Comparison of ENCODE assay signal across 12 cellular contexts in genomic region chr16:89697161-89697615, GRCh38. TPM values are rescaled to one million over a fixed set of nuclear protein-coding genes. Genes with fewer than 3 reads are reported as not detected.
A peak's percentile ranks its signal among the peaks of the same experiment; 100 is the strongest.
DNase-seq lines count a peak whose midpoint lies in the region; ATAC-seq and TF ChIP-seq lines count a peak whose summit lies in the region.
"Had no signal": no experiment of that assay in that cellular context is flagged by ENCODE, and none has a peak within 500 bp of the region (broad histone marks: within the 10 kb centered on the region; RNA-seq: fewer than 3 reads in every experiment).

No MANE protein-coding gene starts in this region.

- H3K4me3 Mint-ChIP-seq in natural killer cell = no peak overlapping the region
- no peak overlapping the region for H3K4me3 Mint-ChIP-seq in natural killer cell treated with Interleukin-12 subunit alpha and Interleukin-12 subunit beta and Interleukin-15 and Interleukin-18, amount 100 ng/mL, for 72 hours
- H3K4me3 Mint-ChIP-seq: activated CD4-positive, alpha-beta memory T cell treated with anti-CD3 and anti-CD28 coated beads, Interleukin-2, amount 10 ng/mL, durations not matched to agents 7 days and 5 days; T-helper 1 cell treated with Interleukin-12 subunit alpha and Interleukin-12 subunit beta and Interleukin-4 antibody, amounts not matched to agents 30 μg/mL and 1 μg/mL, for 36 hours had no signal

- no peak for DNase-seq in natural killer cell
- DNase-seq in natural killer cell treated with Interleukin-12 subunit alpha and Interleukin-12 subunit beta and Interleukin-15 and Interleukin-18, amount 100 ng/mL, for 72 hours (ENCODE audit: low spot score) = no peak
- DNase-seq in SHP77 treated with DMSO at 0.1 percent for 48 hours (lab: John Stamatoyannopoulos, UW) = peak; percentile 87
- DNase-seq in NCI-H1048 (lab: John Stamatoyannopoulos, UW) = no peak
- no peak for DNase-seq in NCI-H774 (lab: John Stamatoyannopoulos, UW)
- no peak for DNase-seq in cerebellum (ENCODE audit: low spot score)
- DNase-seq: activated naive CD4-positive, alpha-beta T cell; HCEC 1CT; naive thymus-derived CD4-positive, alpha-beta T cell; NCI-H1436 had no signal

- peak overlapping the region; percentile 23 to 80 for H3K27ac Mint-ChIP-seq in natural killer cell
- no peak overlapping the region for H3K27ac Mint-ChIP-seq in natural killer cell treated with Interleukin-12 subunit alpha and Interleukin-12 subunit beta and Interleukin-15 and Interleukin-18, amount 100 ng/mL, for 72 hours
- H3K27ac Mint-ChIP-seq: activated CD4-positive, alpha-beta memory T cell treated with anti-CD3 and anti-CD28 coated beads, Interleukin-2, amount 10 ng/mL, durations not matched to agents 7 days and 5 days; naive thymus-derived CD4-positive, alpha-beta T cell; T-helper 1 cell treated with Interleukin-12 subunit alpha and Interleukin-12 subunit beta and Interleukin-4 antibody, amounts not matched to agents 30 μg/mL and 1 μg/mL, for 36 hours had no signal

- H3K4me1 Mint-ChIP-seq in natural killer cell = peaks cover 12 to 41% of the 10 kb centered on the region in 2 donors
- peaks cover 0 to 19% of the 10 kb centered on the region in 2 donors for H3K4me1 Mint-ChIP-seq in natural killer cell treated with Interleukin-12 subunit alpha and Interleukin-12 subunit beta and Interleukin-15 and Interleukin-18, amount 100 ng/mL, for 72 hours (ENCODE audit: low read depth in 2 of 2)

- ATAC-seq in natural killer cell = no peak
- no peak for ATAC-seq in natural killer cell treated with Interleukin-12 subunit alpha and Interleukin-12 subunit beta and Interleukin-15 and Interleukin-18, amount 100 ng/mL, for 72 hours
- ATAC-seq: naive thymus-derived CD4-positive, alpha-beta T cell had no signal

- no peaks in the 10 kb centered on the region for H3K36me3 Mint-ChIP-seq in natural killer cell
- H3K36me3 Mint-ChIP-seq in natural killer cell treated with Interleukin-12 subunit alpha and Interleukin-12 subunit beta and Interleukin-15 and Interleukin-18, amount 100 ng/mL, for 72 hours = no peaks in the 10 kb centered on the region

- intact Hi-C loops in natural killer cell (cut with micrococcal nuclease) = no loop called here

- no peak for TF ChIP-seq CTCF in natural killer cell (IDR thresholded peaks at IDR 0.05)

- no peaks in the 10 kb centered on the region for H3K27me3 Mint-ChIP-seq in natural killer cell (ENCODE audit: low read depth in 2 of 2)
- H3K27me3 Mint-ChIP-seq in natural killer cell treated with Interleukin-12 subunit alpha and Interleukin-12 subunit beta and Interleukin-15 and Interleukin-18, amount 100 ng/mL, for 72 hours = no peaks in the 10 kb centered on the region
- H3K27me3 Mint-ChIP-seq: activated CD4-positive, alpha-beta memory T cell treated with anti-CD3 and anti-CD28 coated beads, Interleukin-2, amount 10 ng/mL, durations not matched to agents 7 days and 5 days; naive thymus-derived CD4-positive, alpha-beta T cell had no signal

- H3K9me3 Mint-ChIP-seq in natural killer cell = no peaks in the 10 kb centered on the region
- H3K9me3 Mint-ChIP-seq in natural killer cell treated with Interleukin-12 subunit alpha and Interleukin-12 subunit beta and Interleukin-15 and Interleukin-18, amount 100 ng/mL, for 72 hours = no peaks in the 10 kb centered on the region
- H3K9me3 Mint-ChIP-seq: activated CD4-positive, alpha-beta memory T cell treated with anti-CD3 and anti-CD28 coated beads, Interleukin-2, amount 10 ng/mL, durations not matched to agents 7 days and 5 days; naive thymus-derived CD4-positive, alpha-beta T cell; T-helper 1 cell treated with Interleukin-12 subunit alpha and Interleukin-12 subunit beta and Interleukin-4 antibody, amounts not matched to agents 30 μg/mL and 1 μg/mL, for 36 hours had no signal

RNA-seq across cellular contexts. Expression of gene SPATA2L, which starts 4.3 kb away (rescaled TPM):
- 10 to 100 TPM; 23.1 to 37.9 (median 24.0) TPM for total RNA-seq in natural killer cell
- 1 to 10 TPM; 6.8 to 8.4 TPM for total RNA-seq in natural killer cell treated with Interleukin-12 subunit alpha and Interleukin-12 subunit beta and Interleukin-15 and Interleukin-18, amount 100 ng/mL, for 72 hours
- 10.6 TPM for total RNA-seq in cerebellum

RNA-seq across cellular contexts. Expression of gene CDK10, which starts 10.7 kb away (rescaled TPM):
- total RNA-seq in natural killer cell (100 to 1,000 TPM; 102 to 123 (median 114) TPM), cerebellum (31.1 TPM)
- 100 to 1,000 TPM in 1 of 2 donors, 10 to 100 TPM in 1; 60.8 to 115 TPM for total RNA-seq in natural killer cell treated with Interleukin-12 subunit alpha and Interleukin-12 subunit beta and Interleukin-15 and Interleukin-18, amount 100 ng/mL, for 72 hours

RNA-seq across cellular contexts. Expression of gene VPS9D1, which starts 23.5 kb away (rescaled TPM):
- 10 to 100 TPM; 31.7 to 43.0 (median 35.4) TPM for total RNA-seq in natural killer cell
- 10 to 100 TPM in 1 of 2 donors, 1 to 10 TPM in 1; 9.0 to 11.0 TPM for total RNA-seq in natural killer cell treated with Interleukin-12 subunit alpha and Interleukin-12 subunit beta and Interleukin-15 and Interleukin-18, amount 100 ng/mL, for 72 hours
- 11.1 TPM for total RNA-seq in cerebellum

RNA-seq across cellular contexts. Expression of gene ZNF276, which starts 24.1 kb away (rescaled TPM):
- total RNA-seq in natural killer cell (100 to 1,000 TPM; 146 to 206 (median 186) TPM), cerebellum (19.4 TPM)
- total RNA-seq in natural killer cell treated with Interleukin-12 subunit alpha and Interleukin-12 subunit beta and Interleukin-15 and Interleukin-18, amount 100 ng/mL, for 72 hours = 10 to 100 TPM; 36.0 to 72.1 TPM

RNA-seq across cellular contexts. Expression of gene SPATA33, which starts 39.6 kb away (rescaled TPM):
- 10 to 100 TPM in 1 of 3 donors, 1 to 10 TPM in 2; 6.5 to 11.9 (median 8.4) TPM for total RNA-seq in natural killer cell
- total RNA-seq in natural killer cell treated with Interleukin-12 subunit alpha and Interleukin-12 subunit beta and Interleukin-15 and Interleukin-18, amount 100 ng/mL, for 72 hours = 10 to 100 TPM in 1 of 2 donors, 1 to 10 TPM in 1; 9.3 to 19.1 TPM
- total RNA-seq in cerebellum = 13.4 TPM

Comparison
In these comparisons a context has a peak if more than half of its experiments do, and no peak if none do; other contexts are left out.
1. H3K27ac Mint-ChIP-seq: peak in natural killer cell (2 of 2); none in natural killer cell treated with Interleukin-12 subunit alpha and Interleukin-12 subunit beta and Interleukin-15 and Interleukin-18, amount 100 ng/mL, for 72 hours (0 of 2).